In genomic region chr1:80054129-80054528, GRCh38 we compare ENCODE assay signal across 9 cellular contexts.
A peak's percentile ranks its signal among the peaks of the same experiment; 100 is the strongest.
DNase-seq lines count a peak whose midpoint lies in the region; ATAC-seq and TF ChIP-seq lines count a peak whose summit lies in the region.
"Had no signal": no experiment of that assay in that cellular context is flagged by ENCODE, and none has a peak within 500 bp of the region (broad histone marks: within the 10 kb centered on the region; RNA-seq: fewer than 3 reads in every experiment).

No MANE protein-coding gene starts in this region.

- H3K27me3 ChIP-seq in smooth muscle cell (ENCODE audit: low read depth): no peaks in the 10 kb centered on the region

- H3F3A ChIP-seq in smooth muscle cell (ENCODE audit: low read depth): no peaks in the 10 kb centered on the region

- no peaks in the 10 kb centered on the region for H3K79me2 ChIP-seq in smooth muscle cell (ENCODE audit: low read depth)

- H3K9ac ChIP-seq in smooth muscle cell (ENCODE audit: low read depth): peak overlapping the region; percentile 66

- WGBS in smooth muscle cell (ENCODE audit: low lambda C conversion rate): 73% methylated on average over 7 of the region's 7 CpGs

- TF ChIP-seq CTCF in choroid plexus epithelial cell (conservative IDR thresholded peaks at IDR 0.05; ENCODE audit: low read depth, low read length): no peak
- TF ChIP-seq CTCF in smooth muscle cell (IDR thresholded peaks at IDR 0.05; ENCODE audit: borderline replicate concordance, insufficient read depth, poor library complexity, severe bottlenecking): no peak

- no peaks in the 10 kb centered on the region for H3K36me3 ChIP-seq in smooth muscle cell (ENCODE audit: low read depth)

- H3K4me2 ChIP-seq in smooth muscle cell: no peak overlapping the region

- no peak for ATAC-seq in GM19351 (IDR thresholded peaks at IDR 0.05; ENCODE audit: unreplicated experiment)

- H2AFZ ChIP-seq in smooth muscle cell (ENCODE audit: low read depth): no peak overlapping the region

- DNase-seq in NCI-H1694 treated with DMSO at 0.1 percent for 48 hours (lab: John Stamatoyannopoulos, UW): peak; percentile 14
- DNase-seq in NCI-H1694 (lab: John Stamatoyannopoulos, UW): no peak
- peak; percentile 77 for DNase-seq in NCI-H226
- peak; percentile 77 for DNase-seq in choroid plexus epithelial cell (ENCODE audit: low read depth)
- DNase-seq in smooth muscle cell (lab: John Stamatoyannopoulos, UW; ENCODE audit: unreplicated experiment): no peak
- DNase-seq in activated CD4-positive, alpha-beta T cell treated with anti-CD3 and anti-CD28 coated beads for 4 hours: no peak
- DNase-seq in effector CD4-positive, alpha-beta T cell: no peak
- DNase-seq: naive B cell had no signal

- no peaks in the 10 kb centered on the region for H4K20me1 ChIP-seq in smooth muscle cell (ENCODE audit: low read depth)

- peak overlapping the region; percentile 84 for H3K27ac ChIP-seq in smooth muscle cell (ENCODE audit: low read depth)

- no peaks in the 10 kb centered on the region for H3K4me1 ChIP-seq in smooth muscle cell (ENCODE audit: low read depth)

- no peaks in the 10 kb centered on the region for H3K9me3 ChIP-seq in smooth muscle cell (replicated peaks; ENCODE audit: low read depth)

- H3K4me3 ChIP-seq in choroid plexus epithelial cell (ENCODE audit: low read depth, low read length) (no peak overlapping the region), smooth muscle cell (no peak overlapping the region)

Comparison
In these comparisons a context has a peak if more than half of its experiments do, and no peak if none do; other contexts are left out.
1. DNase-seq: peak in NCI-H1694 treated with DMSO at 0.1 percent for 48 hours (single experiment), NCI-H226 (single experiment) and choroid plexus epithelial cell (single experiment); none in NCI-H1694 (single experiment), smooth muscle cell (single experiment), activated CD4-positive, alpha-beta T cell treated with anti-CD3 and anti-CD28 coated beads for 4 hours (0 of 2) and effector CD4-positive, alpha-beta T cell (single experiment).